In genomic region chr15:64249842-64250575, GRCh38 we compare ENCODE assay signal across 15 cellular contexts.
DNase-seq lines count a peak whose midpoint lies in the region; ATAC-seq and TF ChIP-seq lines count a peak whose summit lies in the region.
"Had no signal": no experiment of that assay in that cellular context is flagged by ENCODE, and none has a peak within 500 bp of the region (broad histone marks: within the 10 kb centered on the region; RNA-seq: fewer than 3 reads in every experiment).

No MANE protein-coding gene starts in this region.

- POLR2A ChIA-PET in SK-N-SH (lab: Yijun Ruan, JAX) = no interaction called here

- H3K9ac ChIP-seq in SK-N-SH = no peak overlapping the region

- no peak for TF ChIP-seq EP300 in SK-N-SH (IDR thresholded peaks at IDR 0.05; ENCODE audit: borderline replicate concordance in 1 of 2, low read depth in 1 of 2, low read length in 1 of 2)

- CTCF ChIA-PET in SK-N-SH (lab: Yijun Ruan, JAX) = interaction anchor here (1.1 to 1.7 kb wide), 4 partner anchors 10 to 138 kb away, joined by 3 to 5 read pairs (median 4); partner anchors contain the start of gene TRIP4

- H3K4me3 ChIP-seq in SK-N-SH (ENCODE audit: low read depth in 2 of 2, low read length in 1 of 2) = no peak overlapping the region
- no peak overlapping the region for H3K4me3 ChIP-seq in fibroblast of mammary gland (ENCODE audit: control insufficient read depth, low read depth, low read length)
- no peak overlapping the region for H3K4me3 ChIP-seq in retinal pigment epithelial cell (ENCODE audit: low read length)
- H3K4me3 ChIP-seq in BE2C (ENCODE audit: low read depth, low read length) = no peak overlapping the region

- TF ChIP-seq CTCF in SK-N-SH (IDR thresholded peaks at IDR 0.05) (no peak), fibroblast of mammary gland (conservative IDR thresholded peaks at IDR 0.05; ENCODE audit: control insufficient read depth, insufficient read depth, low read depth, low read length) (no peak), retinal pigment epithelial cell (conservative IDR thresholded peaks at IDR 0.05; ENCODE audit: low read depth, low read length) (no peak), BE2C (IDR thresholded peaks at IDR 0.05; ENCODE audit: low read depth, low read length) (no peak)

- peaks cover 65% of the 10 kb centered on the region for H3K79me2 ChIP-seq in SK-N-SH (ENCODE audit: insufficient read depth)

- peak overlapping the region in 1 of 2 experiments; percentile 93; a peak in 2 of 4 replicates for H3K27ac ChIP-seq in SK-N-SH (ENCODE audit: low read depth in 2 of 2, low read length in 1 of 2)

- H4K20me1 ChIP-seq in SK-N-SH (ENCODE audit: insufficient read depth) = no peaks in the 10 kb centered on the region

- H3F3A ChIP-seq in SK-N-SH (replicated peaks; ENCODE audit: insufficient read depth) = peaks cover 55% of the 10 kb centered on the region

- no peak for TF ChIP-seq RAD21 in SK-N-SH (IDR thresholded peaks at IDR 0.05; ENCODE audit: low read length)

- H3K9me3 ChIP-seq in SK-N-SH (no peaks in the 10 kb centered on the region), BE2C (no peaks in the 10 kb centered on the region)

- H3K36me3 ChIP-seq in SK-N-SH (replicated peaks in 1 of 2; ENCODE audit: control insufficient read depth in 1 of 2, insufficient read depth in 2 of 2, low read length in 1 of 2) (peaks cover 0 to 14% of the 10 kb centered on the region in 2 experiments), BE2C (no peaks in the 10 kb centered on the region)

- peak overlapping the region; percentile 24; the same call in 1 of the 2 replicates for H3K4me2 ChIP-seq in SK-N-SH

- ATAC-seq in GM19328 (IDR thresholded peaks at IDR 0.05; ENCODE audit: unreplicated experiment) = no peak

- peaks cover 0 to 34% of the 10 kb centered on the region in 2 experiments; a peak in 3 of 4 replicates for H3K4me1 ChIP-seq in SK-N-SH (ENCODE audit: control insufficient read depth in 1 of 2, insufficient read depth in 2 of 2, low read depth in 1 of 2, low read length in 1 of 2)
- peaks cover 10% of the 10 kb centered on the region for H3K4me1 ChIP-seq in BE2C

- no peaks in the 10 kb centered on the region for H3K27me3 ChIP-seq in SK-N-SH (ENCODE audit: insufficient read depth)
- no peaks in the 10 kb centered on the region for H3K27me3 ChIP-seq in BE2C

- no peaks in the 10 kb centered on the region for H3K9me2 ChIP-seq in SK-N-SH

- DNase-seq in EL (peak; percentile 39), SK-N-SH (no peak), fibroblast of mammary gland (ENCODE audit: low read depth) (peak; percentile 21), retinal pigment epithelial cell (ENCODE audit: low read depth) (peak; percentile 49), BE2C (no peak), activated gamma-delta T cell (lab: John Stamatoyannopoulos, UW) (no peak), NCI-H146 treated with DMSO at 0.1 percent for 48 hours (lab: John Stamatoyannopoulos, UW; ENCODE audit: unreplicated experiment) (no peak)
- DNase-seq: activated B cell treated with CpG ODN at 0.5 μM for 24 hours; activated T-cell treated with anti-CD3 and anti-CD28 coated beads, Interleukin-2, amount 50 U/mL, for 1 hour; anterior cingulate cortex; effector memory CD4-positive, alpha-beta T cell; NCI-H1417 treated with DMSO at 0.1 percent for 48 hours; NCI-H748 treated with DMSO at 0.1 percent for 48 hours; stimulated activated CD4-positive, alpha-beta T cell treated with anti-CD3 and anti-CD28 coated beads, Interleukin-2, amount 100 ng/mL, for 24 hours had no signal

- H2AFZ ChIP-seq in SK-N-SH (ENCODE audit: low read depth) = no peak overlapping the region

TF ChIP-seq in SK-N-SH, 30 proteins besides CTCF, POLR2A, EP300 and RAD21:
- TF ChIP-seq FOSL2 (IDR thresholded peaks at IDR 0.05; ENCODE audit: borderline replicate concordance, low read depth) (peak; percentile 35), TCF12 (IDR thresholded peaks at IDR 0.05) (0 out of 2 replicates have a peak, but pooled peaks have one; percentile 6), ZBTB33 (IDR thresholded peaks at IDR 0.05; ENCODE audit: borderline replicate concordance, low read depth) (no peak)

Comparison
In these comparisons a context has a peak if more than half of its experiments do, and no peak if none do; other contexts are left out.
1. DNase-seq: peak in EL (single experiment), fibroblast of mammary gland (single experiment) and retinal pigment epithelial cell (single experiment); none in SK-N-SH (single experiment), BE2C (single experiment), activated gamma-delta T cell (single experiment) and NCI-H146 treated with DMSO at 0.1 percent for 48 hours (single experiment).